In the genomic region with DNA sequence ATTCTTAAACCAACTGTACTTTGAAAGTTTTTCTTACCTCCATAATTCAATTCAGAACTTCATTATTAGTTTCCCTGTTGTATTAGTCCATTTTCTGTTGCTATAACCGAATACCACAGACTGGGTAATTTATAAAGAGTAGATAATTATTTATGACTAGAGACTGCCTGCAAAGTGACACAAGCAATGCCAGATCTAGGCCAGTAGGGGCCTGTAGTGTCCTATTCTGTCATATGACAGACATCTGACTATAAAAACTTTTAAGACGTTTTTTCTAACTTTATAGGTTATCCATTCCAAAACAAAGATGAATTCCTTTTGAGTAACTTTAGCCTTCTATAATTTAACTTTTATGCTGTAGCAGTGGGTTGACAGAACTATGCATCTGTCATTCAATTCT, we compare ENCODE assay signal across 14 cellular contexts.
DNase-seq lines count a peak whose midpoint lies in the region; ATAC-seq and TF ChIP-seq lines count a peak whose summit lies in the region.
"Had no signal": no experiment of that assay in that cellular context is flagged by ENCODE, and none has a peak within 500 bp of the region (broad histone marks: within the 10 kb centered on the region; RNA-seq: fewer than 3 reads in every experiment).

No MANE protein-coding gene starts in this region.

- H3K4me1 ChIP-seq in HAP-1 (peaks cover 3% of the 10 kb centered on the region; the same call in 1 of the 2 replicates), RWPE2 (ENCODE audit: insufficient read depth, poor library complexity, severe bottlenecking) (no peaks in the 10 kb centered on the region), vagina (no peaks in the 10 kb centered on the region)

- H3K4me1 Mint-ChIP-seq in glutamatergic neuron (ENCODE audit: low read depth, unreplicated experiment): no peaks in the 10 kb centered on the region

- ATAC-seq in RWPE2 (ENCODE audit: low read depth) (0 out of 3 replicates have a peak, but pooled peaks have one; percentile 38), GM18520 (IDR thresholded peaks at IDR 0.05; ENCODE audit: unreplicated experiment) (no peak)
- ATAC-seq: sciatic nerve had no signal

- H3K27me3 ChIP-seq in BJ (ENCODE audit: control insufficient read depth, insufficient read depth, low read length) (no peaks in the 10 kb centered on the region), HAP-1 (ENCODE audit: low read depth) (no peaks in the 10 kb centered on the region), RWPE2 (ENCODE audit: insufficient read depth, poor library complexity, severe bottlenecking) (no peaks in the 10 kb centered on the region), vagina (no peaks in the 10 kb centered on the region)

- no peak overlapping the region for H3K27ac Mint-ChIP-seq in glutamatergic neuron (ENCODE audit: unreplicated experiment)

- in situ Hi-C loops in HAP-1 (cut with MboI; ENCODE audit: low sequenced_read_pairs): no loop called here

- H3K4me3 Mint-ChIP-seq in glutamatergic neuron (ENCODE audit: unreplicated experiment): no peak overlapping the region

- no peak for TF ChIP-seq POLR2A in vagina (IDR thresholded peaks at IDR 0.05)

- H3K9me3 Mint-ChIP-seq in glutamatergic neuron (ENCODE audit: unreplicated experiment): no peaks in the 10 kb centered on the region

- no peaks in the 10 kb centered on the region for H3K36me3 Mint-ChIP-seq in glutamatergic neuron (ENCODE audit: unreplicated experiment)

- POLR2A ChIA-PET in BJ (lab: Charles Lee): no interaction called here

- H3K9me3 ChIP-seq in HAP-1 (no peaks in the 10 kb centered on the region), RWPE2 (ENCODE audit: severe bottlenecking) (no peaks in the 10 kb centered on the region), vagina (no peaks in the 10 kb centered on the region)

- H3K36me3 ChIP-seq in BJ (ENCODE audit: control insufficient read depth, insufficient read depth, low read length) (no peaks in the 10 kb centered on the region), HAP-1 (replicated peaks) (no peaks in the 10 kb centered on the region), RWPE2 (ENCODE audit: low read depth) (no peaks in the 10 kb centered on the region), vagina (no peaks in the 10 kb centered on the region)

- intact Hi-C loops in vagina (cut with DNase I): no loop called here

- CTCF ChIA-PET in BJ (lab: Yijun Ruan, JAX): no interaction called here

- no peaks in the 10 kb centered on the region for H3K27me3 Mint-ChIP-seq in glutamatergic neuron (ENCODE audit: unreplicated experiment)

- TF ChIP-seq CTCF in BJ (IDR thresholded peaks at IDR 0.05; ENCODE audit: insufficient read depth, low read depth, low read length) (peak; percentile 39), RWPE2 (IDR thresholded peaks at IDR 0.05; ENCODE audit: poor library complexity, severe bottlenecking) (peak; percentile 54), glutamatergic neuron (IDR thresholded peaks at IDR 0.05; ENCODE audit: partially characterized antibody, unreplicated experiment) (peak; percentile 59), vagina (IDR thresholded peaks at IDR 0.05) (no peak)

- DNase-seq in BJ (ENCODE audit: low read depth): no peak
- DNase-seq in HAP-1 (ENCODE audit: low spot score in 2 of 2): peak; percentile 30 to 33
- no peak for DNase-seq in RWPE2 (ENCODE audit: low spot score)
- DNase-seq in glutamatergic neuron: no peak
- DNase-seq in activated CD8-positive, alpha-beta memory T cell treated with anti-CD3 and anti-CD28 coated beads for 24 hours: no peak
- no peak for DNase-seq in vagina (ENCODE audit: extremely low spot score in 2 of 2)
- DNase-seq in cortex of kidney (lab: John Stamatoyannopoulos, UW): no peak
- DNase-seq: activated naive CD4-positive, alpha-beta T cell treated with Interleukin-2 at 50 U/mL for 16 hours; DMS79 treated with DMSO at 0.1 percent for 48 hours; GOT3; SHP77 treated with DMSO at 0.1 percent for 48 hours; trophoblast cell had no signal

- H3K4me3 ChIP-seq in BJ (ENCODE audit: low read depth, low read length) (no peak overlapping the region), HAP-1 (no peak overlapping the region), RWPE2 (ENCODE audit: severe bottlenecking) (no peak overlapping the region), vagina (no peak overlapping the region)

- H3K27ac ChIP-seq in RWPE2 (ENCODE audit: poor library complexity, severe bottlenecking) (no peak overlapping the region), vagina (no peak overlapping the region)

Comparison
In these comparisons a context has a peak if more than half of its experiments do, and no peak if none do; other contexts are left out.
1. DNase-seq: peak in HAP-1 (2 of 2); none in BJ (single experiment), RWPE2 (single experiment), glutamatergic neuron (single experiment), activated CD8-positive, alpha-beta memory T cell treated with anti-CD3 and anti-CD28 coated beads for 24 hours (single experiment), vagina (0 of 2) and cortex of kidney (single experiment).
2. CTCF ChIP-seq: peak in BJ (single experiment), RWPE2 (single experiment) and glutamatergic neuron (single experiment); none in vagina (0 of 3).